ENCODE assay signal across 11 cellular contexts in the genomic region with DNA sequence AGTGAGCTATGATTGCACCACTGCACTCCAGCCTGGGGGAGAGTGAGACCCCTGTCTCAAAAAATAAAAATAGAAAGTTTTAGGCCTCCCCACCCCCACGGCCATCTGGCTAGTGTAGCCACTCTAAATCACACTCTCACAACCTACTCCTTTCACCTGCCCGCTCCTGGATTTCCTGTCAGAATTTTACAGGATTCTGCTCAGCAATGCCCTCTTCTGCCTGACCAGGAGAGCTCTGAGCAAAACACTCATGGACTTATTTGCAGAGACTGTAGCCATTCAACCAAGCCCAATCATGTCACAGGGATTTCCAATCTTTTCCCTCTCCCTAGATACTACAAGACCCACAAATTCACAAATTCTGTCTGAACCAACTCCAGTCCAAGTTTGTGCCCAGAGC.
A peak's percentile ranks its signal among the peaks of the same experiment; 100 is the strongest.
DNase-seq lines count a peak whose midpoint lies in the region; ATAC-seq lines count a peak whose summit lies in the region.
"Had no signal": no experiment of that assay in that cellular context is flagged by ENCODE, and none has a peak within 500 bp of the region (broad histone marks: within the 10 kb centered on the region; RNA-seq: fewer than 3 reads in every experiment).

No MANE protein-coding gene starts in this region.

- no peak overlapping the region for H3K4ac ChIP-seq in neuronal stem cell (ENCODE audit: low read length)

- WGBS in neuronal stem cell (ENCODE audit: extremely low coverage in 2 of 2, insufficient read length in 2 of 2, insufficient replicate concordance in 1 of 2), 2 donors, result no CpG with 5 or more reads among the region's 2 CpGs

- H4K91ac ChIP-seq in neuronal stem cell (ENCODE audit: low read depth, low read length, poor library complexity), result no peak overlapping the region

- no peak overlapping the region for H2BK12ac ChIP-seq in neuronal stem cell (ENCODE audit: low read length)

- peaks cover 0 to 1% (median 0%) of the 10 kb centered on the region in 3 experiments for H3K27me3 ChIP-seq in neuronal stem cell (ENCODE audit: control insufficient read depth in 3 of 3, insufficient read depth in 3 of 3, low read depth in 1 of 3, low read length in 3 of 3)

- no peak overlapping the region for H3K23ac ChIP-seq in neuronal stem cell (ENCODE audit: low read depth, low read length, poor library complexity)

- peaks cover 0 to 2% of the 10 kb centered on the region in 2 donors for H3K4me1 ChIP-seq in neuronal stem cell (ENCODE audit: control insufficient read depth in 2 of 2, insufficient read depth in 1 of 2, low read depth in 1 of 2, low read length in 2 of 2)

- H3K4me3 ChIP-seq in neuronal stem cell (ENCODE audit: low read length in 2 of 2), result no peak overlapping the region
- H3K4me3 ChIP-seq: K562 had no signal

- H3K27ac ChIP-seq in neuronal stem cell (replicated peaks; ENCODE audit: low read length), result no peak overlapping the region

- no peak overlapping the region for H2BK5ac ChIP-seq in neuronal stem cell (ENCODE audit: low read length)

- H4K8ac ChIP-seq in neuronal stem cell (ENCODE audit: low read depth, low read length), result no peak overlapping the region

- peak; percentile 29 for DNase-seq in DMS79 treated with DMSO at 0.1 percent for 48 hours (lab: John Stamatoyannopoulos, UW)
- DNase-seq in DMS79 (lab: John Stamatoyannopoulos, UW), result no peak
- DNase-seq in SK-MEL-5 (ENCODE audit: low read depth, low spot score), result peak; percentile 23
- no peak for DNase-seq in neuronal stem cell (ENCODE audit: low spot score)
- no peak for DNase-seq in COLO829 (ENCODE audit: low spot score)
- DNase-seq: kidney glomerular epithelial cell; NK-92 treated with Interleukin-12 subunit alpha and Interleukin-12 subunit beta, amount 100 ng/mL, for 24 hours had no signal

- H2BK15ac ChIP-seq in neuronal stem cell (ENCODE audit: low read length), result no peak overlapping the region

- H2AFZ ChIP-seq in neuronal stem cell (ENCODE audit: low read length), result peak overlapping the region; percentile 79

- no peak overlapping the region for H2AK5ac ChIP-seq in neuronal stem cell (ENCODE audit: low read depth, low read length)

- no peak overlapping the region for H2BK120ac ChIP-seq in neuronal stem cell (ENCODE audit: low read depth, low read length)

- no peaks in the 10 kb centered on the region for H3K79me1 ChIP-seq in neuronal stem cell (ENCODE audit: low read depth, low read length)

- no peak overlapping the region for H3K14ac ChIP-seq in neuronal stem cell (ENCODE audit: low read length)

- H3K9me3 ChIP-seq in neuronal stem cell (replicated peaks in 1 of 2; ENCODE audit: control insufficient read depth in 2 of 2, insufficient read depth in 1 of 2, low read depth in 1 of 2, low read length in 2 of 2), result no peaks in the 10 kb centered on the region

- no peak overlapping the region for H3K9ac ChIP-seq in neuronal stem cell (ENCODE audit: low read depth, low read length, poor library complexity)

- no peaks in the 10 kb centered on the region for H3K36me3 ChIP-seq in neuronal stem cell (replicated peaks in 1 of 2; ENCODE audit: control insufficient read depth in 2 of 2, insufficient read depth in 2 of 2, low read length in 2 of 2)

- in situ Hi-C loops in SK-MEL-5 (cut with HindIII; ENCODE audit: low pct_unique_long_range_greater_than_20kb, low sequenced_read_pairs), result no loop called here

- peak; percentile 67 for ATAC-seq in esophagus mucosa
- ATAC-seq in GM19395 (IDR thresholded peaks at IDR 0.05; ENCODE audit: unreplicated experiment), result no peak
- no peak for ATAC-seq in HG03521 (IDR thresholded peaks at IDR 0.05; ENCODE audit: unreplicated experiment)
- ATAC-seq: K562 had no signal

- no peak overlapping the region for H3K18ac ChIP-seq in neuronal stem cell (ENCODE audit: low read length)

- H3K4me2 ChIP-seq in neuronal stem cell (ENCODE audit: insufficient read depth, low read length, poor library complexity, severe bottlenecking), result no peak overlapping the region

Comparison
In these comparisons a context has a peak if more than half of its experiments do, and no peak if none do; other contexts are left out.
1. DNase-seq: peak in DMS79 treated with DMSO at 0.1 percent for 48 hours (single experiment) and SK-MEL-5 (single experiment); none in DMS79 (single experiment), neuronal stem cell (single experiment) and COLO829 (single experiment).